In genomic region chr20:35954200-35954906, GRCh38 we compare ENCODE assay signal across 1 cellular context.
TF ChIP-seq lines count a peak whose summit lies in the region.

TSS of gene SCAND1 (minus strand) at chr20:35954502. CDS start at chr20:35954284, 218 bp downstream.

TF ChIP-seq in A549, 52 proteins besides CTCF, POLR2A, EP300 and RAD21 (continued from another document):
- no peak for TF ChIP-seq ATOH8 (CRISPR knock-in tag; IDR thresholded peaks at IDR 0.05; ENCODE audit: low read depth)
- no peak for TF ChIP-seq CBX2 (IDR thresholded peaks at IDR 0.05; ENCODE audit: borderline replicate concordance, low read depth)
- TF ChIP-seq CEBPB (IDR thresholded peaks at IDR 0.05) = 0 out of 4 replicates have a peak, but pooled peaks of 1 of the 2 experiments have one; percentile 22
- TF ChIP-seq RCOR1 (IDR thresholded peaks at IDR 0.05; ENCODE audit: low read depth, low read length) = no peak
- TF ChIP-seq GATA3 (IDR thresholded peaks at IDR 0.05; ENCODE audit: borderline replicate concordance) = peak; percentile 49; the same call in 1 of the 2 replicates
- 0 out of 2 replicates have a peak, but pooled peaks have one; percentile 19 for TF ChIP-seq REST (IDR thresholded peaks at IDR 0.05)
- TF ChIP-seq FOXS1 (CRISPR knock-in tag; IDR thresholded peaks at IDR 0.05) = no peak
- no peak for TF ChIP-seq ZNF302 (CRISPR knock-in tag; IDR thresholded peaks at IDR 0.05)
- TF ChIP-seq ELK1 (IDR thresholded peaks at IDR 0.05; ENCODE audit: low read depth, low read length) = 0 out of 2 replicates have a peak, but pooled peaks have one; percentile 60
- TF ChIP-seq HOXA7 (CRISPR knock-in tag; IDR thresholded peaks at IDR 0.05) = no peak
- TF ChIP-seq NR3C1 (IDR thresholded peaks at IDR 0.05) = no peak
- TF ChIP-seq CBX8 (IDR thresholded peaks at IDR 0.05) = no peak
- no peak for TF ChIP-seq HDAC2 (IDR thresholded peaks at IDR 0.05)
- TF ChIP-seq TP53 (CRISPR knock-in tag; IDR thresholded peaks at IDR 0.05) = no peak
- peak; percentile 98 for TF ChIP-seq MYC (IDR thresholded peaks at IDR 0.05; ENCODE audit: borderline replicate concordance, low read length)
- no peak for TF ChIP-seq KDM1A (IDR thresholded peaks at IDR 0.05; ENCODE audit: low read depth)
- TF ChIP-seq RFX5 (IDR thresholded peaks at IDR 0.05) = peak; percentile 28; the same call in 1 of the 2 replicates
- TF ChIP-seq HEYL (CRISPR knock-in tag; IDR thresholded peaks at IDR 0.05) = no peak
- TF ChIP-seq MAZ (IDR thresholded peaks at IDR 0.05; ENCODE audit: borderline replicate concordance, low read depth, low read length) = 0 out of 2 replicates have a peak, but pooled peaks have one; percentile 30
- TF ChIP-seq FOSB (CRISPR knock-in tag; IDR thresholded peaks at IDR 0.05) = no peak
- TF ChIP-seq SMC3 (IDR thresholded peaks at IDR 0.05) = peak; percentile 81
- TF ChIP-seq ZSCAN20 (CRISPR knock-in tag; IDR thresholded peaks at IDR 0.05) = no peak
- TF ChIP-seq POLR2AphosphoS2 (conservative IDR thresholded peaks at IDR 0.05; ENCODE audit: low read length) = no peak
- no peak for TF ChIP-seq ZFP36 (IDR thresholded peaks at IDR 0.05; ENCODE audit: borderline replicate concordance, partially characterized antibody)
- TF ChIP-seq HOXB13 (CRISPR knock-in tag; IDR thresholded peaks at IDR 0.05; ENCODE audit: low read depth) = no peak
- TF ChIP-seq TFCP2L1 (CRISPR knock-in tag; IDR thresholded peaks at IDR 0.05) = no peak
- TF ChIP-seq HOXB5 (CRISPR knock-in tag; IDR thresholded peaks at IDR 0.05) = 0 out of 2 replicates have a peak, but pooled peaks have one; percentile 30
- 0 out of 2 replicates have a peak, but pooled peaks have one; percentile 38 for TF ChIP-seq BHLHE40 (IDR thresholded peaks at IDR 0.05; ENCODE audit: low read depth, low read length)
- no peak for TF ChIP-seq FOSL2 (IDR thresholded peaks at IDR 0.05)
- TF ChIP-seq FOSL2 (CRISPR knock-in tag; IDR thresholded peaks at IDR 0.05) = no peak; the same call in none of the 2 replicates
